Comparison of ENCODE assay signal across 23 cellular contexts in the genomic region with DNA sequence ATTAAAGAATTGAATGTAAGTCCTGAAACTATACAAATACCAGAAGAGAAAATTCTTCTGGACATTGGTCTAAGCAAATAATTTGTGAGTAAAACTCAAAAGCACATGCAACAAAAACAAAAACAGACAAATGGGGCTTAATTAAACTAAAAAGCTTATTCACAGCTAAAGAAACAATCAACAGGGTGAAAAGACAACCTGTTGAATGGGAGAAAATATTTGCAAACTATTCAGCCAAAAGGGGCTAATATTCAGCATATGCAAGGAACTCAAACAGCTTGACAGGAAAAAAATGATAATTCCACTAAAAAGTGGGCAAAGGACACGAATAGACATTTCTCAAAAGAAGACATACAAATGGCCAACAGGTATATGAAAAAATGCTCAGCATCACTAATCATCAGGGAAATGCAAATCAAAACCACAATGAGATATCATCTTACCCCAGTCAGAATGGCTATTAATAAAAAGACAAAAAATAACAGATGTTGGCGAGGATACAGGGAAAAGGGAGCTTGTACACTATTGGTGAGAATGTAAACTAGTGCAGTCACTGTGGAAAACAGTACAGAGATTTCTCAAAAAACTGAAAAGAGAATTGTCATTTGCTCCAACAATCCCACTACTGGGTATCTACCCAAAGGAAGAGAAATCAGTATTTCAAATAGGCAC.
"Had no signal": no experiment of that assay in that cellular context is flagged by ENCODE, and none has a peak within 500 bp of the region (broad histone marks: within the 10 kb centered on the region; RNA-seq: fewer than 3 reads in every experiment).

No MANE protein-coding gene starts in this region.

- H3K36me3 ChIP-seq: colonic mucosa, esophagus muscularis mucosa, esophagus squamous epithelium, gastrocnemius medialis, gastroesophageal sphincter, heart left ventricle, heart right ventricle had no signal

- H3K27ac ChIP-seq: colonic mucosa, coronary artery, dorsolateral prefrontal cortex, epithelial cell of prostate, esophagus muscularis mucosa, esophagus squamous epithelium, foreskin keratinocyte, gastrocnemius medialis, gastroesophageal sphincter, heart left ventricle, heart right ventricle had no signal

- H3K9me3 ChIP-seq: colonic mucosa, esophagus squamous epithelium, gastrocnemius medialis had no signal

- H3K4me3 ChIP-seq: colonic mucosa, coronary artery, dorsolateral prefrontal cortex, esophagus muscularis mucosa, esophagus squamous epithelium, gastrocnemius medialis, gastroesophageal sphincter, heart left ventricle, heart right ventricle had no signal

- H3K4me1 ChIP-seq: colonic mucosa, foreskin keratinocyte had no signal

- DNase-seq: colonic mucosa; cortex of kidney; dermis blood vessel endothelial cell; effector CD4-positive, alpha-beta T cell; effector CD8-positive, alpha-beta T cell; effector memory CD4-positive, alpha-beta T cell; effector memory CD8-positive, alpha-beta T cell; endodermal cell; erythroblast; esophagus squamous epithelium; foreskin fibroblast; foreskin keratinocyte; foreskin melanocyte; gastrocnemius medialis; glutamatergic neuron; head of caudate nucleus; heart left ventricle; heart right ventricle had no signal
